ENCODE assay signal across 23 cellular contexts in the genomic region with DNA sequence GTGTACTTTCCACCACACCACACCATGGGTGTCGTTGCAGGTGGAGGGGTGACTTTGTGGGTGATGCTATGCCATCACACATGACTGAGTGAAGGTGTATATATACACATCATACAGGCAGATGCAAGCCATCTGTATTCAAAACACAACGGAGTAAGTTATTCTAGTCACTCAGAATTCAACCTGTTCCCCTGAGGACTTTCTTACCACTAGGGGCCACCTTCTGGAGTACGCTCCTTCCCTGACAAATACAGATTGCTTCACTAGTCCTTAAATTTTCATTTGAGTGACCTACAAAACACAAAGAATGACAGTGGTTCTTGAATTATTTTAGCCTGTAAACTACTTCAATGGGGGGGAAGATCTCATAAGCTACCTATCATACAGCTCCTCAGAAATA. TPM values are rescaled to one million over a fixed set of nuclear protein-coding genes. Genes with fewer than 3 reads are reported as not detected.
"Had no signal": no experiment of that assay in that cellular context is flagged by ENCODE, and none has a peak within 500 bp of the region (broad histone marks: within the 10 kb centered on the region; RNA-seq: fewer than 3 reads in every experiment).

No MANE protein-coding gene starts in this region.

- H3K4me3 Mint-ChIP-seq: activated CD4-positive, alpha-beta T cell treated with anti-CD3 and anti-CD28 coated beads for 36 hours; activated T-cell treated with anti-CD3 and anti-CD28 coated beads, Interleukin-2, amount 50 U/mL, for 72 hours had no signal

- H3K4me1 Mint-ChIP-seq: activated CD4-positive, alpha-beta T cell treated with anti-CD3 and anti-CD28 coated beads for 36 hours had no signal

- H3K27ac ChIP-seq: breast epithelium, esophagus muscularis mucosa, left ventricle myocardium inferior, pancreas, psoas muscle, suprapubic skin, tibial artery, upper lobe of right lung had no signal

- H3K27me3 ChIP-seq: pancreas, suprapubic skin, tibial artery, upper lobe of right lung had no signal

- H3K36me3 ChIP-seq: breast epithelium, esophagus muscularis mucosa, left ventricle myocardium inferior, pancreas, suprapubic skin, tibial artery, upper lobe of right lung had no signal

- H3K4me3 ChIP-seq: breast epithelium, esophagus muscularis mucosa, left ventricle myocardium inferior, pancreas, psoas muscle, smooth muscle cell, suprapubic skin, tibial artery, upper lobe of right lung had no signal

- ATAC-seq: activated CD4-positive, alpha-beta T cell treated with anti-CD3 and anti-CD28 coated beads for 36 hours; activated naive CD4-positive, alpha-beta T cell treated with anti-CD3 and anti-CD28 coated beads, Interleukin-2, amount 50 U/mL, for 72 hours; activated T-cell treated with anti-CD3 and anti-CD28 coated beads, Interleukin-2, amount 50 U/mL, for 72 hours; pancreas; psoas muscle; upper lobe of right lung had no signal

- H3K4me2 ChIP-seq: smooth muscle cell had no signal

- DNase-seq: activated CD4-positive, alpha-beta T cell treated with anti-CD3 and anti-CD28 coated beads for 36 hours; activated CD4-positive, CD25-positive, alpha-beta regulatory T cell; activated naive CD4-positive, alpha-beta T cell; activated T-cell treated with anti-CD3 and anti-CD28 coated beads for 4 hours; activated T-cell treated with anti-CD3 and anti-CD28 coated beads, Interleukin-2, amount 50 U/mL, for 72 hours; central memory CD4-positive, alpha-beta T cell; foreskin melanocyte; left ventricle myocardium inferior; nucleus accumbens; pancreas; psoas muscle; stimulated activated CD4-positive, alpha-beta T cell treated with anti-CD3 and anti-CD28 coated beads, Interleukin-2, amount 100 ng/mL, for 24 hours; stimulated activated naive CD4-positive, alpha-beta T cell; T-helper 2 cell; tibial artery; upper lobe of right lung had no signal

- H3K27ac Mint-ChIP-seq: activated CD4-positive, alpha-beta T cell treated with anti-CD3 and anti-CD28 coated beads for 36 hours; activated naive CD4-positive, alpha-beta T cell treated with anti-CD3 and anti-CD28 coated beads, Interleukin-2, amount 50 U/mL, for 72 hours; activated T-cell treated with anti-CD3 and anti-CD28 coated beads, Interleukin-2, amount 50 U/mL, for 72 hours had no signal

- FAIRE-seq: islet of Langerhans, pancreas had no signal

- H3K9me3 ChIP-seq: esophagus muscularis mucosa, left ventricle myocardium inferior, pancreas, psoas muscle, suprapubic skin, tibial artery, upper lobe of right lung had no signal

- H3K4me1 ChIP-seq: breast epithelium, esophagus muscularis mucosa, left ventricle myocardium inferior, pancreas, psoas muscle, suprapubic skin, tibial artery, upper lobe of right lung had no signal

RNA-seq across cellular contexts. Expression of gene NTRK3, which starts 52.8 kb away (rescaled TPM):
- total RNA-seq: lung microvascular endothelial cell had no signal
